In the genomic region with DNA sequence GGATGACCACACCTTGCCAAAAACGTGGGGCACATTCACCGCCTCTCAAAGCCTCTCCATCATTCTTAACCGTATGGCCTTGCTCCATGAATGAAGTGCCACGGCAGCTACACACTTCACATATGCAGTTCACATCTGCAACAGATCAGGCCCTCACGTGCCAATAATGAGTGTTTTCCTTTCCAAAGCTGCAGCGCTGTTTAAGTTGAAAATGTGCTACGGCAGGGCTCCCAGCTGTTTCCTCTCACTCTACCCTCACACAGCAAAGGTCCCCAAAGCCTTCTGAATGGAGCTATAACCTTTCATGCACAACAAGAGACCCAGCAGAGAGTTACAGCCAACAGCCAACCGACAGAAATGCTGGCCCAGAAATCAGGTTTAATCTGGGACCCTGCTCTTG, we compare ENCODE assay signal across 11 cellular contexts.
DNase-seq lines count a peak whose midpoint lies in the region; ATAC-seq and TF ChIP-seq lines count a peak whose summit lies in the region.
"Had no signal": no experiment of that assay in that cellular context is flagged by ENCODE, and none has a peak within 500 bp of the region (broad histone marks: within the 10 kb centered on the region; RNA-seq: fewer than 3 reads in every experiment).

No MANE protein-coding gene starts in this region.

- H4K20me1 ChIP-seq in KMS-11 (ENCODE audit: insufficient read depth): no peaks in the 10 kb centered on the region

- in situ Hi-C loops in transverse colon (cut with MboI; ENCODE audit: low pct_ligation_motif_present in 1 of 4, low pct_unique_long_range_greater_than_20kb in 1 of 4, low sequenced_read_pairs in 3 of 4): no loop called here

- 40 to 53% (median 46%) methylated on average over 8 of the region's 8 CpGs for WGBS in heart left ventricle, 4 donors
- WGBS in esophagus muscularis mucosa: 57% methylated on average over 7 of the region's 8 CpGs
- 52% methylated on average over 8 of the region's 8 CpGs; no CpG with 5 or more reads in 1 of the 2 donors for WGBS in transverse colon (ENCODE audit: low coverage in 1 of 2), 2 donors

- intact Hi-C loops in left ventricle myocardium superior (cut with micrococcal nuclease): loop anchor here (10.0 kb wide), 1 partner anchor 622 kb away; no protein-coding TSS in a partner anchor
- intact Hi-C loops in heart left ventricle (cut with DNase I): loop anchor here in 3 of 10 donors (5.0 to 10.0 kb wide), 6 partner anchors 72 to 292 kb away; partner anchors contain the start of gene ELMO1 (in 3 of the 3)
- intact Hi-C loops in esophagus muscularis mucosa (cut with DNase I): no loop called here
- intact Hi-C loops in vagina (cut with DNase I): no loop called here
- intact Hi-C loops in transverse colon (cut with DNase I; ENCODE audit: low total_unique reads): no loop called here

- H3K4me3 ChIP-seq in heart left ventricle (no peak overlapping the region), KMS-11 (IDR thresholded peaks at IDR 0.05; ENCODE audit: insufficient read depth, low read depth, low read length) (no peak overlapping the region), esophagus muscularis mucosa (no peak overlapping the region), vagina (no peak overlapping the region), transverse colon (no peak overlapping the region)

- H3K9me3 ChIP-seq in heart left ventricle (no peaks in the 10 kb centered on the region), esophagus muscularis mucosa (no peaks in the 10 kb centered on the region), vagina (no peaks in the 10 kb centered on the region), transverse colon (no peaks in the 10 kb centered on the region)

- H2AFZ ChIP-seq in KMS-11 (ENCODE audit: low read depth): no peak overlapping the region

- no peak for DNase-seq in left ventricle myocardium superior
- DNase-seq in heart left ventricle: no peak
- peak; percentile 62 for DNase-seq in esophagus muscularis mucosa (ENCODE audit: extremely low spot score)
- DNase-seq in vagina (ENCODE audit: extremely low spot score in 2 of 2): no peak
- DNase-seq in SW 1271 (lab: John Stamatoyannopoulos, UW): no peak
- DNase-seq in transverse colon: no peak
- DNase-seq: ACHN, hippocampal formation, left colon had no signal

- TF ChIP-seq POLR2A in heart left ventricle (IDR thresholded peaks at IDR 0.05) (no peak), esophagus muscularis mucosa (IDR thresholded peaks at IDR 0.05; ENCODE audit: low read depth) (no peak), vagina (IDR thresholded peaks at IDR 0.05) (no peak), transverse colon (IDR thresholded peaks at IDR 0.05) (no peak)

- no peak for TF ChIP-seq CTCF in heart left ventricle (IDR thresholded peaks at IDR 0.05)
- TF ChIP-seq CTCF in KMS-11 (conservative IDR thresholded peaks at IDR 0.05; ENCODE audit: low read depth, low read length): no peak
- TF ChIP-seq CTCF in esophagus muscularis mucosa (IDR thresholded peaks at IDR 0.05): no peak
- no peak for TF ChIP-seq CTCF in vagina (IDR thresholded peaks at IDR 0.05)
- no peak for TF ChIP-seq CTCF in transverse colon (IDR thresholded peaks at IDR 0.05)

- TF ChIP-seq EP300 in esophagus muscularis mucosa (IDR thresholded peaks at IDR 0.05): no peak
- TF ChIP-seq EP300 in transverse colon (IDR thresholded peaks at IDR 0.05; ENCODE audit: low read depth): no peak

- peaks cover 5% of the 10 kb centered on the region; the same call in 1 of the 2 replicates for H3K79me2 ChIP-seq in KMS-11 (ENCODE audit: insufficient read depth, low read depth)

- H3K27me3 ChIP-seq in heart left ventricle: no peaks in the 10 kb centered on the region
- no peaks in the 10 kb centered on the region for H3K27me3 ChIP-seq in KMS-11 (ENCODE audit: insufficient read depth, low read depth)
- H3K27me3 ChIP-seq in esophagus muscularis mucosa: no peaks in the 10 kb centered on the region
- no peaks in the 10 kb centered on the region for H3K27me3 ChIP-seq in vagina
- no peaks in the 10 kb centered on the region for H3K27me3 ChIP-seq in transverse colon

- H3K4me1 ChIP-seq in heart left ventricle (peaks cover 4 to 50% (median 38%) of the 10 kb centered on the region in 12 donors), KMS-11 (ENCODE audit: low read depth, poor library complexity, severe bottlenecking) (peaks cover 100% of the 10 kb centered on the region), esophagus muscularis mucosa (peaks cover 32 to 76% (median 71%) of the 10 kb centered on the region in 4 donors), vagina (peaks cover 27% of the 10 kb centered on the region), transverse colon (peaks cover 0 to 16% (median 10%) of the 10 kb centered on the region in 4 donors)

- H3K36me3 ChIP-seq in heart left ventricle: peaks cover 0 to 50% (median 0%) of the 10 kb centered on the region in 9 donors
- no peaks in the 10 kb centered on the region for H3K36me3 ChIP-seq in KMS-11 (ENCODE audit: insufficient read depth)
- H3K36me3 ChIP-seq in esophagus muscularis mucosa: peaks cover 0 to 7% (median 0%) of the 10 kb centered on the region in 4 donors
- H3K36me3 ChIP-seq in vagina: no peaks in the 10 kb centered on the region
- no peaks in the 10 kb centered on the region for H3K36me3 ChIP-seq in transverse colon

- ATAC-seq in left ventricle myocardium superior (peak; percentile 7), heart left ventricle (no peak), GM18519 (IDR thresholded peaks at IDR 0.05; ENCODE audit: low FRiP score, unreplicated experiment) (no peak)
- ATAC-seq: left colon had no signal

- H3K9ac ChIP-seq in KMS-11: peak overlapping the region; percentile 6; the same call in 1 of the 2 replicates

- H3K27ac ChIP-seq in heart left ventricle (peak overlapping the region in 4 of 12 donors; percentile 5 to 52 (median 36)), KMS-11 (peak overlapping the region; percentile 72), esophagus muscularis mucosa (replicated peaks in 1 of 4) (peak overlapping the region in 2 of 4 donors; percentile 6 to 58), vagina (peak overlapping the region; percentile 46), transverse colon (peak overlapping the region in 2 of 4 donors; percentile 23 to 26)

- H3K4me2 ChIP-seq in KMS-11: peak overlapping the region; percentile 96
